Comparison of ENCODE assay signal across 15 cellular contexts in genomic region chr15:58346361-58346760, GRCh38.
DNase-seq lines count a peak whose midpoint lies in the region; ATAC-seq and TF ChIP-seq lines count a peak whose summit lies in the region.
"Had no signal": no experiment of that assay in that cellular context is flagged by ENCODE, and none has a peak within 500 bp of the region (broad histone marks: within the 10 kb centered on the region; RNA-seq: fewer than 3 reads in every experiment).

No MANE protein-coding gene starts in this region.

- peak overlapping the region; percentile 38 for H3K4me2 ChIP-seq in skeletal muscle satellite cell (ENCODE audit: low read length)

- H3K4me1 ChIP-seq in skeletal muscle satellite cell (ENCODE audit: control insufficient read depth, insufficient read depth, low read length), result peaks cover 4% of the 10 kb centered on the region
- H3K4me1 ChIP-seq: gastroesophageal sphincter had no signal

- H3K9ac ChIP-seq in skeletal muscle satellite cell (ENCODE audit: low read depth, low read length), result no peak overlapping the region

- no peak for ATAC-seq in HG03432 (IDR thresholded peaks at IDR 0.05; ENCODE audit: unreplicated experiment)
- ATAC-seq: gastroesophageal sphincter had no signal

- no peak for TF ChIP-seq CTCF in fibroblast of villous mesenchyme (IDR thresholded peaks at IDR 0.05; ENCODE audit: insufficient read depth, low read depth, low read length)

- no peaks in the 10 kb centered on the region for H3K27me3 ChIP-seq in skeletal muscle satellite cell (ENCODE audit: control insufficient read depth, insufficient read depth, low read length)
- H3K27me3 ChIP-seq: gastroesophageal sphincter, SJCRH30 had no signal

- no peaks in the 10 kb centered on the region for H3K36me3 ChIP-seq in skeletal muscle satellite cell (ENCODE audit: insufficient read depth, low read length)
- H3K36me3 ChIP-seq: gastroesophageal sphincter, SJCRH30 had no signal

- H3K4me3 ChIP-seq in fibroblast of villous mesenchyme (ENCODE audit: low read depth, low read length) (no peak overlapping the region), skeletal muscle satellite cell (ENCODE audit: low read length) (no peak overlapping the region)
- H3K4me3 ChIP-seq: gastroesophageal sphincter, SJCRH30, skin epidermis had no signal

- no peaks in the 10 kb centered on the region for H3K9me3 ChIP-seq in skeletal muscle satellite cell (replicated peaks; ENCODE audit: low read length)
- H3K9me3 ChIP-seq: gastroesophageal sphincter, SJCRH30 had no signal

- peak; percentile 44 for DNase-seq in H4 (ENCODE audit: low spot score)
- peak; percentile 76 for DNase-seq in T1000 (lab: John Stamatoyannopoulos, UW)
- DNase-seq in fibroblast of villous mesenchyme (ENCODE audit: low read depth), result peak; percentile 55
- DNase-seq in Kasumi-1 (lab: John Stamatoyannopoulos, UW), result no peak
- no peak for DNase-seq in stimulated activated CD4-positive, alpha-beta T cell treated with anti-CD3 and anti-CD28 coated beads, Interleukin-12 subunit alpha, Interleukin-12 subunit beta, amount 100 ng/mL, for 4 hours
- no peak for DNase-seq in NCI-H187 (lab: John Stamatoyannopoulos, UW)
- DNase-seq: activated naive CD8-positive, alpha-beta T cell treated with anti-CD3 and anti-CD28 coated beads for 36 hours; cortex of kidney; NCI-H1930; NCI-H82; SJCRH30 had no signal

Comparison
In these comparisons a context has a peak if more than half of its experiments do, and no peak if none do; other contexts are left out.
1. DNase-seq: peak in H4 (single experiment), T1000 (single experiment) and fibroblast of villous mesenchyme (single experiment); none in Kasumi-1 (0 of 2), stimulated activated CD4-positive, alpha-beta T cell treated with anti-CD3 and anti-CD28 coated beads, Interleukin-12 subunit alpha, Interleukin-12 subunit beta, amount 100 ng/mL, for 4 hours (single experiment) and NCI-H187 (0 of 2).